Comparison of ENCODE assay signal across 29 cellular contexts in genomic region chr2:43851026-43851980, GRCh38. TPM values are rescaled to one million over a fixed set of nuclear protein-coding genes. Genes with fewer than 3 reads are reported as not detected.
A peak's percentile ranks its signal among the peaks of the same experiment; 100 is the strongest.
DNase-seq lines count a peak whose midpoint lies in the region; ATAC-seq and TF ChIP-seq lines count a peak whose summit lies in the region.
"Had no signal": no experiment of that assay in that cellular context is flagged by ENCODE, and none has a peak within 500 bp of the region (broad histone marks: within the 10 kb centered on the region; RNA-seq: fewer than 3 reads in every experiment).

No MANE protein-coding gene starts in this region.

- H3K9me3 ChIP-seq in upper lobe of right lung, result no peaks in the 10 kb centered on the region
- H3K9me3 ChIP-seq: gastrocnemius medialis had no signal

- peak; percentile 44 for DNase-seq in activated effector memory CD4-positive, alpha-beta T cell treated with anti-CD3 and anti-CD28 coated beads, Interleukin-2, amount 50 U/mL, for 16 hours
- no peak for DNase-seq in activated effector memory CD4-positive, alpha-beta T cell treated with Interleukin-2 at 50 U/mL for 16 hours
- peak; percentile 19 for DNase-seq in H7
- peak; percentile 7 for DNase-seq in mucosa of gallbladder (ENCODE audit: low spot score)
- no peak for DNase-seq in upper lobe of right lung
- DNase-seq in activated T-cell treated with anti-CD3 and anti-CD28 coated beads for 4 hours, result no peak
- DNase-seq in effector CD4-positive, alpha-beta T cell, result no peak
- no peak for DNase-seq in hypothalamus (lab: John Stamatoyannopoulos, UW)
- DNase-seq: activated B cell treated with CpG ODN at 0.5 μM for 24 hours; activated CD4-positive, alpha-beta T cell treated with anti-CD3 and anti-CD28 coated beads, Interleukin-2, amount 50 U/mL, for 1 hour; activated naive CD4-positive, alpha-beta T cell treated with anti-CD3 and anti-CD28 coated beads, Interleukin-2, amount 50 U/mL, for 16 hours; DMS153; gastrocnemius medialis; NCI-H1092; NCI-H1694; NCI-H446 treated with DMSO at 0.1 percent for 48 hours; NCI-H82; right cardiac atrium; stimulated activated naive CD8-positive, alpha-beta T cell treated with anti-CD3 and anti-CD28 coated beads, Interleukin-15, amount 100 ng/mL, for 72 hours; T-helper 1 cell had no signal

- H3K36me3 ChIP-seq in H7 (replicated peaks; ENCODE audit: control insufficient read depth, insufficient read depth, low read length) (no peaks in the 10 kb centered on the region), upper lobe of right lung (no peaks in the 10 kb centered on the region)
- H3K36me3 ChIP-seq: gastrocnemius medialis had no signal

- H3K27ac ChIP-seq in upper lobe of right lung, result no peak overlapping the region
- H3K27ac ChIP-seq: dorsolateral prefrontal cortex, gastrocnemius medialis had no signal

- ATAC-seq in upper lobe of right lung, result peak; percentile 45
- ATAC-seq: gastrocnemius medialis, HCT116, right cardiac atrium had no signal

- no peak overlapping the region for H3K4me3 ChIP-seq in H7 (ENCODE audit: insufficient read depth, low read depth, low read length)
- no peak overlapping the region for H3K4me3 ChIP-seq in upper lobe of right lung
- H3K4me3 ChIP-seq: dorsolateral prefrontal cortex, gastrocnemius medialis had no signal

- no peak for TF ChIP-seq CTCF in upper lobe of right lung (IDR thresholded peaks at IDR 0.05)

- H3K4me1 ChIP-seq in upper lobe of right lung, result no peaks in the 10 kb centered on the region
- H3K4me1 ChIP-seq: gastrocnemius medialis had no signal

- no peaks in the 10 kb centered on the region; the same call in 1 of the 2 replicates for H3K27me3 ChIP-seq in H7 (ENCODE audit: control insufficient read depth, insufficient read depth, low read length)
- no peaks in the 10 kb centered on the region for H3K27me3 ChIP-seq in upper lobe of right lung

- intact Hi-C loops in upper lobe of right lung (cut with DNase I), result no loop called here

RNA-seq across cellular contexts. Expression of gene ABCG8, which starts 12.5 kb away (rescaled TPM):
- total RNA-seq in H7 (2014; rRNA removed; shearing (Covaris generic)), result not detected in 2 replicates
- total RNA-seq in mucosa of gallbladder (2.6 TPM), upper lobe of right lung (not detected)
- total RNA-seq: activated B cell treated with CpG ODN at 0.5 μM for 24 hours, chondrocyte, fibroblast of lung, HT-29, neural crest cell, right cardiac atrium, RPMI7951, SK-MEL-5 had no signal

RNA-seq across cellular contexts. Expression of gene ABCG5, which starts 12.7 kb away (rescaled TPM):
- not detected in 2 replicates for total RNA-seq in H7 (2014; rRNA removed; shearing (Covaris generic))
- 3.1 TPM for total RNA-seq in mucosa of gallbladder
- total RNA-seq in upper lobe of right lung, result not detected
- total RNA-seq: activated B cell treated with CpG ODN at 0.5 μM for 24 hours; activated T-helper 1 cell treated with anti-CD3 and anti-CD28 coated beads, Interleukin-12 subunit alpha, Interleukin-12 subunit beta, Interleukin-2, Interleukin-4 antibody, amounts not matched to agents 30 ng/mL and 10 ng/mL and 1 ng/mL, durations not matched to agents 14 hours and 24 hours and 36 hours; chondrocyte; fibroblast of lung; gastrocnemius medialis; HT-29; neural crest cell; right cardiac atrium; RPMI7951 had no signal

Comparison
In these comparisons a context has a peak if more than half of its experiments do, and no peak if none do; other contexts are left out.
1. DNase-seq: peak in activated effector memory CD4-positive, alpha-beta T cell treated with anti-CD3 and anti-CD28 coated beads, Interleukin-2, amount 50 U/mL, for 16 hours (single experiment), H7 (single experiment) and mucosa of gallbladder (single experiment); none in activated effector memory CD4-positive, alpha-beta T cell treated with Interleukin-2 at 50 U/mL for 16 hours (single experiment), upper lobe of right lung (single experiment), activated T-cell treated with anti-CD3 and anti-CD28 coated beads for 4 hours (single experiment), effector CD4-positive, alpha-beta T cell (single experiment) and hypothalamus (0 of 51).